Comparison of ENCODE assay signal across 8 cellular contexts in genomic region chr4:72112514-72113156, GRCh38.
A peak's percentile ranks its signal among the peaks of the same experiment; 100 is the strongest.
DNase-seq lines count a peak whose midpoint lies in the region; ATAC-seq and TF ChIP-seq lines count a peak whose summit lies in the region.

No MANE protein-coding gene starts in this region.

- TF ChIP-seq CTCF in Calu3 (IDR thresholded peaks at IDR 0.05; ENCODE audit: unreplicated experiment) = no peak

- peak overlapping the region; percentile 97 for H3K27ac Mint-ChIP-seq in Calu3 (ENCODE audit: unreplicated experiment)

- peaks cover 7% of the 10 kb centered on the region for H3K36me3 Mint-ChIP-seq in Calu3 (ENCODE audit: insufficient read depth, unreplicated experiment)

- H3K9me3 Mint-ChIP-seq in Calu3 (ENCODE audit: low read depth, unreplicated experiment) = no peaks in the 10 kb centered on the region

- peak overlapping the region; percentile 35 for H3K4me3 Mint-ChIP-seq in Calu3 (ENCODE audit: low read depth, unreplicated experiment)

- DNase-seq in Calu3 (peak; percentile 49), GM19238 (ENCODE audit: insufficient read length, low spot score) (peak; percentile 1), T1000 (lab: John Stamatoyannopoulos, UW) (peak; percentile 7), myocyte (ENCODE audit: low read depth) (peak; percentile 4), HuH-7.5 (ENCODE audit: low spot score) (no peak), NCI-H526 treated with DMSO at 0.1 percent for 48 hours (lab: John Stamatoyannopoulos, UW) (no peak), NCI-H2107 (lab: John Stamatoyannopoulos, UW) (no peak)

- peak; percentile 92 for ATAC-seq in HG03103 (IDR thresholded peaks at IDR 0.05; ENCODE audit: low read depth, unreplicated experiment)

- intact Hi-C loops in Calu3 (cut with micrococcal nuclease; ENCODE audit: unreplicated experiment) = loop anchor here (10.0 kb wide), 1 partner anchor 138 kb away; no protein-coding TSS in a partner anchor

- CTCF ChIA-PET in Calu3 (lab: Charles Lee) = interaction anchor here (0.9 kb wide), 1 partner anchor 32 kb away, joined by 3 read pairs; no protein-coding TSS in a partner anchor

- no peaks in the 10 kb centered on the region for H3K27me3 Mint-ChIP-seq in Calu3 (ENCODE audit: unreplicated experiment)

- no TSS peak for BruUV-seq in Calu3 (replicated peaks; lab: Mats Ljungman, UMichigan)

- peaks cover 23% of the 10 kb centered on the region for H3K4me1 Mint-ChIP-seq in Calu3 (ENCODE audit: low read depth, unreplicated experiment)

Comparison
In these comparisons a context has a peak if more than half of its experiments do, and no peak if none do; other contexts are left out.
1. DNase-seq: peak in Calu3 (single experiment), GM19238 (single experiment), T1000 (single experiment) and myocyte (single experiment); none in HuH-7.5 (single experiment), NCI-H526 treated with DMSO at 0.1 percent for 48 hours (single experiment) and NCI-H2107 (single experiment).